Comparison of ENCODE assay signal across 20 cellular contexts in the genomic region with DNA sequence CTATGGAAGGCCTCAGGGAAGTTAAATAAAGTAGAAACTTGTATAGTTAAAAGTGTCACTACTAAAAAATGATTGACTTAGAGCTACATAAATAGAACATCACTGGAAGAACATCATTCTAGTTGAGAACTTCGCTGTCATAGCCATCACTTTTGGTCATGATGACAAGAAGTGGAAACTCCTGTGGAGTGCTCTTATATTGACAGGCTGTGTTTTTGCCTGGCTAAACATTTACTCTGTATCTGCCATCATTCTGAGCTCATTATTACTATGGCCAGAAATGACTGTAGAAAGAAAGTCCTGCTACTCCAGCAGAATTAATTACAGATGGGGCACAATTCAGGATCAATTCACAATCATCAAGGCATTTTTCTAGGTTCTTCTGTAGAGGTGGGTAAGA.
DNase-seq lines count a peak whose midpoint lies in the region; ATAC-seq, FAIRE-seq and TF ChIP-seq lines count a peak whose summit lies in the region.
"Had no signal": no experiment of that assay in that cellular context is flagged by ENCODE, and none has a peak within 500 bp of the region (broad histone marks: within the 10 kb centered on the region; RNA-seq: fewer than 3 reads in every experiment).

No MANE protein-coding gene starts in this region.

- no peak for FAIRE-seq in D721Med (lab: Jason Lieb, UNC)
- FAIRE-seq: K562 had no signal

- peak; percentile 8 for DNase-seq in GM20000 (ENCODE audit: low spot score)
- no peak for DNase-seq in effector CD4-positive, alpha-beta T cell
- DNase-seq in cerebellar cortex (ENCODE audit: low spot score) = no peak
- DNase-seq in D721Med (ENCODE audit: insufficient read length, low spot score) = no peak
- no peak for DNase-seq in A172 (ENCODE audit: low spot score)
- DNase-seq: activated effector memory CD4-positive, alpha-beta T cell treated with Interleukin-2 at 50 U/mL for 16 hours; CD4-positive, CD25-positive, alpha-beta regulatory T cell; esophagus squamous epithelium; lower lobe of right lung; NCI-H1048; NCI-H2107; NCI-H526 treated with DMSO at 0.1 percent for 48 hours; SHP77 treated with DMSO at 0.1 percent for 48 hours; sigmoid colon; stomach; upper lobe of left lung had no signal

- ATAC-seq in GM18858 (IDR thresholded peaks at IDR 0.05; ENCODE audit: unreplicated experiment) (peak; percentile 43), HG02763 (IDR thresholded peaks at IDR 0.05; ENCODE audit: unreplicated experiment) (peak; percentile 55), HG03432 (IDR thresholded peaks at IDR 0.05; ENCODE audit: unreplicated experiment) (peak; percentile 73)
- ATAC-seq: K562, lower lobe of right lung had no signal

- TF ChIP-seq CTCF in GM20000 (IDR thresholded peaks at IDR 0.05; ENCODE audit: extremely low read depth, missing control alignments) = no peak
- no peak for TF ChIP-seq CTCF in D721Med (IDR thresholded peaks at IDR 0.05; ENCODE audit: insufficient read depth, missing control alignments)
